In genomic region chr7:6576867-6577368, GRCh38 we compare ENCODE assay signal across 8 cellular contexts. TPM values are rescaled to one million over a fixed set of nuclear protein-coding genes. Genes with fewer than 3 reads are reported as not detected.
DNase-seq lines count a peak whose midpoint lies in the region; ATAC-seq and TF ChIP-seq lines count a peak whose summit lies in the region.
"Not testable (repeated sequence)": the region's sequence is repeated elsewhere in the genome, so short reads cannot be mapped to it uniquely, and the experiment has no call there.

No MANE protein-coding gene starts in this region.

- not testable (repeated sequence) for TF ChIP-seq CTCF in activated B cell treated with CpG ODN at 0.5 μM for 24 hours (IDR thresholded peaks at IDR 0.05); brain (conservative IDR thresholded peaks at IDR 0.05); fibroblast of the aortic adventitia (IDR thresholded peaks at IDR 0.05; ENCODE audit: insufficient read depth, low read length); uterus (IDR thresholded peaks at IDR 0.05)

- H3K36me3 Mint-ChIP-seq in activated B cell treated with CpG ODN at 0.5 μM for 24 hours (ENCODE audit: low read depth) (peaks cover 25% of the 10 kb centered on the region), brain (peaks cover 23% of the 10 kb centered on the region), memory B cell (peaks cover 11% of the 10 kb centered on the region)

- CTCF ChIA-PET in activated B cell treated with CpG ODN at 0.5 μM for 24 hours (lab: Charles Lee): interaction anchor here (0.9 to 1.3 kb wide), 2 partner anchors 13 to 61 kb away, joined by 3 to 4 read pairs; partner anchors contain the start of gene INTS15

- H3K4me3 ChIP-seq in fibroblast of the aortic adventitia (ENCODE audit: low read depth, low read length) (peak overlapping the region; percentile 73), uterus (peak overlapping the region; percentile 60 to 93)

- not testable (repeated sequence) for H3K27me3 ChIP-seq in uterus

- H3K9me3 Mint-ChIP-seq in activated B cell treated with CpG ODN at 0.5 μM for 24 hours, brain, memory B cell: not testable (repeated sequence)

- not testable (repeated sequence) for ATAC-seq in activated B cell treated with CpG ODN at 0.5 μM for 24 hours (ENCODE audit: low read depth)
- peak; percentile 25 for ATAC-seq in memory B cell (ENCODE audit: low read depth)

- POLR2A ChIA-PET in activated B cell treated with CpG ODN at 0.5 μM for 24 hours (lab: Charles Lee): interaction anchor here (0.6 to 2.3 kb wide), 6 partner anchors 12 to 660 kb away, joined by 3 to 16 read pairs (median 5); partner anchors contain the start of genes DAGLB, INTS15 and ZNF316

- not testable (repeated sequence) for H3K4me1 ChIP-seq in uterus

- H3K27ac Mint-ChIP-seq in activated B cell treated with CpG ODN at 0.5 μM for 24 hours (peak overlapping the region; percentile 53), brain (peak overlapping the region in 2 of 5 experiments; percentile 45 to 56), memory B cell (peak overlapping the region; percentile 95)

- DNase-seq in EH (ENCODE audit: low read depth) (peak; percentile 13), NCI-H1092 treated with DMSO at 0.1 percent for 48 hours (lab: John Stamatoyannopoulos, UW) (peak; percentile 10), fibroblast of the aortic adventitia (ENCODE audit: low read depth) (peak; percentile 15), retina (peak; percentile 59)
- not testable (repeated sequence) for DNase-seq in activated B cell treated with CpG ODN at 0.5 μM for 24 hours; memory B cell (ENCODE audit: low spot score in 2 of 2); uterus

- intact Hi-C loops in activated B cell treated with CpG ODN at 0.5 μM for 24 hours (cut with micrococcal nuclease): loop anchor here (1.0 to 5.0 kb wide), 3 partner anchors 13 to 150 kb away; partner anchors contain the start of genes INTS15 and ZNF316
- intact Hi-C loops in uterus (cut with DNase I; ENCODE audit: low total_unique reads): not testable (repeated sequence)

- H3K36me3 ChIP-seq in uterus: not testable (repeated sequence)

- not testable (repeated sequence) for H3K9me3 ChIP-seq in uterus

- peaks cover 20% of the 10 kb centered on the region for H3K4me1 Mint-ChIP-seq in activated B cell treated with CpG ODN at 0.5 μM for 24 hours
- peaks cover 26% of the 10 kb centered on the region for H3K4me1 Mint-ChIP-seq in brain
- peaks cover 17% of the 10 kb centered on the region for H3K4me1 Mint-ChIP-seq in memory B cell

- TF ChIP-seq POLR2A in uterus (IDR thresholded peaks at IDR 0.05): not testable (repeated sequence)

- peak overlapping the region; percentile 88 to 95 for H3K27ac ChIP-seq in uterus

- peak overlapping the region; percentile 88 for H3K4me3 Mint-ChIP-seq in activated B cell treated with CpG ODN at 0.5 μM for 24 hours
- H3K4me3 Mint-ChIP-seq in brain: peak overlapping the region; percentile 70 to 92 (median 90)
- peak overlapping the region; percentile 90 for H3K4me3 Mint-ChIP-seq in memory B cell

- not testable (repeated sequence) for H3K27me3 Mint-ChIP-seq in activated B cell treated with CpG ODN at 0.5 μM for 24 hours, brain, memory B cell

RNA-seq across cellular contexts. Expression of gene ZDHHC4, which starts 0.3 kb away (rescaled TPM):
- total RNA-seq in activated B cell treated with CpG ODN at 0.5 μM for 24 hours: 33.2 and 37.4 TPM in 2 replicates
- polyA plus RNA-seq in brain (ENCODE audit: insufficient read depth, low read depth, low replicate concordance): 101 TPM
- 51.2 and 63.8 TPM in 2 replicates for total RNA-seq in fibroblast of the aortic adventitia (ENCODE audit: low replicate concordance)
- 10 to 100 TPM; 13.1 to 48.2 (median 37.0) TPM for total RNA-seq in uterus

RNA-seq across cellular contexts. Expression of gene INTS15, which starts 12.9 kb away (rescaled TPM):
- total RNA-seq in activated B cell treated with CpG ODN at 0.5 μM for 24 hours (49.0 and 49.9 TPM in 2 replicates), fibroblast of the aortic adventitia (ENCODE audit: low replicate concordance) (8.7 and 10.8 TPM in 2 replicates), uterus (10 to 100 TPM in 3 of 4 donors, 1 to 10 TPM in 1; 7.6 to 44.1 (median 23.9) TPM)
- polyA plus RNA-seq in brain (ENCODE audit: insufficient read depth, low read depth, low replicate concordance): 37.9 TPM

RNA-seq across cellular contexts. Expression of gene GRID2IP, which starts 25.7 kb away (rescaled TPM):
- total RNA-seq in activated B cell treated with CpG ODN at 0.5 μM for 24 hours (0.93 and 1.3 TPM in 2 replicates), fibroblast of the aortic adventitia (ENCODE audit: low replicate concordance) (not detected in 2 replicates), uterus (under 1 TPM in 2 of 4 donors, not detected in 2; 0.21 to 0.49 TPM)
- 0.25 TPM for polyA plus RNA-seq in brain (ENCODE audit: insufficient read depth, low read depth, low replicate concordance)

RNA-seq across cellular contexts. Expression of gene ZNF853, which starts 38.5 kb away (rescaled TPM):
- total RNA-seq in activated B cell treated with CpG ODN at 0.5 μM for 24 hours (2.8 and 3.2 TPM in 2 replicates), fibroblast of the aortic adventitia (ENCODE audit: low replicate concordance) (0.54 and 1.6 TPM in 2 replicates), uterus (10 to 100 TPM in 2 of 4 donors, 1 to 10 TPM in 1, under 1 TPM in 1; 0.88 to 20.7 (median 11.8) TPM)
- 19.3 TPM for polyA plus RNA-seq in brain (ENCODE audit: insufficient read depth, low read depth, low replicate concordance)
